ENCODE assay signal across 25 cellular contexts in genomic region chr2:27025281-27025800, GRCh38.
"Had no signal": no experiment of that assay in that cellular context is flagged by ENCODE, and none has a peak within 500 bp of the region (broad histone marks: within the 10 kb centered on the region; RNA-seq: fewer than 3 reads in every experiment).

No MANE protein-coding gene starts in this region.

- ATAC-seq: activated T-cell treated with anti-CD3 and anti-CD28 coated beads, Interleukin-2, amount 50 U/mL, for 4 hours; Right ventricle myocardium inferior had no signal

- H3K27ac ChIP-seq: SK-N-MC, VCaP had no signal

- DNase-seq: activated CD4-positive, alpha-beta memory T cell treated with anti-CD3 and anti-CD28 coated beads for 36 hours; activated CD4-positive, alpha-beta T cell treated with anti-CD3 and anti-CD28 coated beads, Interleukin-2, amount 10 ng/mL, durations not matched to agents 7 days and 5 days; activated CD4-positive, CD25-positive, alpha-beta regulatory T cell; activated CD8-positive, alpha-beta memory T cell treated with anti-CD3 and anti-CD28 coated beads for 24 hours; activated effector memory CD4-positive, alpha-beta T cell treated with anti-CD3 and anti-CD28 coated beads, Interleukin-2, amount 50 U/mL, for 16 hours; activated naive CD4-positive, alpha-beta T cell treated with Interleukin-2 at 50 U/mL for 16 hours; activated naive CD8-positive, alpha-beta T cell treated with anti-CD3 and anti-CD28 coated beads for 36 hours; activated T-cell treated with anti-CD3 and anti-CD28 coated beads, Interleukin-2, amount 50 U/mL, for 4 hours; caudate nucleus; Karpas-422; MM.1S; NCI-H1105; NCI-H1436; NCI-H1694 treated with DMSO at 0.1 percent for 48 hours; NCI-H2029 treated with DMSO at 0.1 percent for 48 hours; NCI-H345; NCI-H510A; NCI-H69; NK-92 treated with Interleukin-12 subunit alpha and Interleukin-12 subunit beta, amount 100 ng/mL, for 24 hours; OCI-M1; RPMI8226; T-helper 1 cell had no signal

- H3K4me3 ChIP-seq: SK-N-MC had no signal
